ENCODE assay signal across 19 cellular contexts in genomic region chrX:11750051-11750450, GRCh38.
"Had no signal": no experiment of that assay in that cellular context is flagged by ENCODE, and none has a peak within 500 bp of the region (broad histone marks: within the 10 kb centered on the region; RNA-seq: fewer than 3 reads in every experiment).

No MANE protein-coding gene starts in this region.

- H3K4me1 ChIP-seq: heart left ventricle, left ventricle myocardium inferior, suprapubic skin had no signal

- ATAC-seq: heart left ventricle; stimulated activated naive CD8-positive, alpha-beta T cell treated with anti-CD3 and anti-CD28 coated beads, Interleukin-15, Interleukin-2, amounts not matched to agents 100 U/mL and 50 U/mL, for 24 hours had no signal

- H3K36me3 ChIP-seq: heart left ventricle, left ventricle myocardium inferior, suprapubic skin had no signal

- H3K27me3 ChIP-seq: suprapubic skin had no signal

- H3K4me3 ChIP-seq: dorsolateral prefrontal cortex, heart left ventricle, left ventricle myocardium inferior, suprapubic skin had no signal

- FAIRE-seq: endometrium, frontal cortex had no signal

- H3K9me3 ChIP-seq: heart left ventricle, left ventricle myocardium inferior, suprapubic skin had no signal

- H3K27ac ChIP-seq: dorsolateral prefrontal cortex, heart left ventricle, left ventricle myocardium inferior, suprapubic skin, VCaP had no signal

- DNase-seq: activated CD4-positive, alpha-beta memory T cell treated with anti-CD3 and anti-CD28 coated beads, Interleukin-2, amount 10 ng/mL, durations not matched to agents 7 days and 5 days; activated CD4-positive, alpha-beta T cell treated with anti-CD3 and anti-CD28 coated beads for 36 hours; activated gamma-delta T cell; activated T-cell treated with anti-CD3 and anti-CD28 coated beads, Interleukin-2, amount 50 U/mL, for 48 hours; anterior cingulate cortex; dorsolateral prefrontal cortex; heart left ventricle; islet precursor cell; left ventricle myocardium inferior; mesendoderm; nephron progenitor cell; stimulated activated CD4-positive, alpha-beta T cell treated with anti-CD3 and anti-CD28 coated beads, Interleukin-4, amount 100 ng/mL, for 1 hour; stimulated activated CD8-positive, alpha-beta memory T cell treated with anti-CD3 and anti-CD28 coated beads, Interleukin-4, amount 100 ng/mL, for 48 hours; stimulated activated naive CD8-positive, alpha-beta T cell treated with anti-CD3 and anti-CD28 coated beads, Interleukin-15, Interleukin-2, amounts not matched to agents 100 U/mL and 50 U/mL, for 24 hours; T-helper 9 cell had no signal
